In genomic region chr9:93575706-93576295, GRCh38 we compare ENCODE assay signal across 8 cellular contexts. TPM values are rescaled to one million over a fixed set of nuclear protein-coding genes. Genes with fewer than 3 reads are reported as not detected.
A peak's percentile ranks its signal among the peaks of the same experiment; 100 is the strongest.
DNase-seq lines count a peak whose midpoint lies in the region; ATAC-seq, FAIRE-seq and TF ChIP-seq lines count a peak whose summit lies in the region.

No MANE protein-coding gene starts in this region.

- no peak for FAIRE-seq in HepG2 (lab: Jason Lieb, UNC)

- TF ChIP-seq EP300 in HepG2 (IDR thresholded peaks at IDR 0.05; ENCODE audit: low read depth in 2 of 2, low read length in 2 of 2) (no peak), HepG2 (CRISPR knock-in tag; IDR thresholded peaks at IDR 0.05; ENCODE audit: borderline replicate concordance) (no peak)

- H2AFZ ChIP-seq in Karpas-422 (ENCODE audit: low read length) (peak overlapping the region; percentile 60), HepG2 (ENCODE audit: low read length) (peak overlapping the region; percentile 54)

- TF ChIP-seq CTCF in AG04449 (IDR thresholded peaks at IDR 0.05; ENCODE audit: insufficient read depth, low read length, missing control alignments) (no peak), activated B cell treated with CpG ODN at 0.5 μM for 24 hours (IDR thresholded peaks at IDR 0.05) (no peak), HepG2 (CRISPR knock-in tag; IDR thresholded peaks at IDR 0.05) (no peak)

- WGBS in HepG2 (ENCODE audit: low lambda C conversion rate): under 1% methylated on average over 35 of the region's 35 CpGs

- H3K27ac Mint-ChIP-seq in activated B cell treated with CpG ODN at 0.5 μM for 24 hours: peak overlapping the region; percentile 89
- peak overlapping the region; percentile 99 for H3K27ac Mint-ChIP-seq in dendritic cell treated with granulocyte-macrophage colony-stimulating factor and Interleukin-4, amounts not matched to agents 40 ng/mL and 50 ng/mL, for 4 days

- peak overlapping the region; percentile 95 for H3K9ac ChIP-seq in Karpas-422 (ENCODE audit: low read length)
- H3K9ac ChIP-seq in HepG2 (ENCODE audit: insufficient read depth, low read depth, low read length): peak overlapping the region; percentile 89

- in situ Hi-C loops in HepG2 (cut with HindIII; ENCODE audit: extremely low pct_ligation_motif_present, low pct_unique_long_range_greater_than_20kb): no loop called here

- H3K4me2 ChIP-seq in Karpas-422 (ENCODE audit: low read depth, low read length, poor library complexity, severe bottlenecking) (peak overlapping the region; percentile 97), HepG2 (ENCODE audit: low read depth, low read length) (peak overlapping the region; percentile 86)

- POLR2A ChIA-PET in AG04449 (lab: Yijun Ruan, JAX): interaction anchor here (1.1 kb wide), 1 partner anchor 9 kb away, joined by 14 read pairs; no protein-coding TSS in a partner anchor
- POLR2A ChIA-PET in activated B cell treated with CpG ODN at 0.5 μM for 24 hours (lab: Charles Lee): interaction anchor here (2.3 kb wide), 1 partner anchor 9 kb away, joined by 38 read pairs; no protein-coding TSS in a partner anchor
- POLR2A ChIA-PET in HepG2 (lab: Yijun Ruan, JAX): interaction anchor here (1.5 kb wide), 1 partner anchor 9 kb away, joined by 11 read pairs; no protein-coding TSS in a partner anchor

- peak; percentile 38 for ATAC-seq in activated B cell treated with CpG ODN at 0.5 μM for 24 hours (ENCODE audit: low read depth)
- peak; percentile 22 for ATAC-seq in HepG2

- no peak for TF ChIP-seq RAD21 in HepG2 (CRISPR knock-in tag; IDR thresholded peaks at IDR 0.05)

- no peaks in the 10 kb centered on the region for H3K36me3 Mint-ChIP-seq in activated B cell treated with CpG ODN at 0.5 μM for 24 hours (ENCODE audit: low read depth)
- peaks cover 24% of the 10 kb centered on the region for H3K36me3 Mint-ChIP-seq in dendritic cell treated with granulocyte-macrophage colony-stimulating factor and Interleukin-4, amounts not matched to agents 40 ng/mL and 50 ng/mL, for 4 days (ENCODE audit: low read depth)

- peak; percentile 66 for TF ChIP-seq POLR2A in GM19099 (IDR thresholded peaks at IDR 0.05; ENCODE audit: extremely low read depth, insufficient read length, low read depth)
- TF ChIP-seq POLR2A in HepG2 (IDR thresholded peaks at IDR 0.05; ENCODE audit: insufficient read depth in 1 of 2, low read depth in 2 of 2, low read length in 2 of 2): no peak; a peak in 1 of 4 replicates

- CTCF ChIA-PET in AG04449 (lab: Yijun Ruan, JAX) (interaction anchor here (0.6 to 2.5 kb wide), 2 partner anchors 9 to 11 kb away, joined by 3 to 29 read pairs; no protein-coding TSS in a partner anchor), activated B cell treated with CpG ODN at 0.5 μM for 24 hours (lab: Charles Lee) (interaction anchor here (0.6 kb wide), 1 partner anchor 10 kb away, joined by 3 read pairs; no protein-coding TSS in a partner anchor), HepG2 (lab: Yijun Ruan, JAX; ENCODE audit: low intra/inter-chr PET ratio, low total read pairs) (no interaction called here)

- peaks cover 30% of the 10 kb centered on the region for H3K4me1 Mint-ChIP-seq in activated B cell treated with CpG ODN at 0.5 μM for 24 hours
- H3K4me1 Mint-ChIP-seq in dendritic cell treated with granulocyte-macrophage colony-stimulating factor and Interleukin-4, amounts not matched to agents 40 ng/mL and 50 ng/mL, for 4 days (ENCODE audit: low read depth): peaks cover 72% of the 10 kb centered on the region

- H3K36me3 ChIP-seq in Karpas-422 (ENCODE audit: insufficient read depth, low read length) (peaks cover 4% of the 10 kb centered on the region; the same call in 1 of the 2 replicates), HepG2 (replicated peaks in 1 of 2; ENCODE audit: control insufficient read depth in 1 of 2, insufficient read depth in 2 of 2, low read length in 2 of 2) (no peaks in the 10 kb centered on the region)

- intact Hi-C loops in activated B cell treated with CpG ODN at 0.5 μM for 24 hours (cut with micrococcal nuclease): loop anchor here (1.0 to 10.0 kb wide), 3 partner anchors 10 to 1861 kb away; no protein-coding TSS in a partner anchor
- intact Hi-C loops in dendritic cell treated with granulocyte-macrophage colony-stimulating factor and Interleukin-4, amounts not matched to agents 40 ng/mL and 50 ng/mL, for 4 days (cut with micrococcal nuclease): loop anchor here (1.0 kb wide), 1 partner anchor 8 kb away; no protein-coding TSS in a partner anchor
- intact Hi-C loops in HepG2 (cut with micrococcal nuclease; ENCODE audit: unreplicated experiment): no loop called here

- H3K79me2 ChIP-seq in Karpas-422 (ENCODE audit: low read length) (peaks cover 48% of the 10 kb centered on the region), HepG2 (ENCODE audit: insufficient read depth, low read length) (peaks cover 16% of the 10 kb centered on the region)

- H3K27me3 ChIP-seq in Karpas-422 (ENCODE audit: low read length) (no peaks in the 10 kb centered on the region), HepG2 (ENCODE audit: control insufficient read depth in 1 of 2, insufficient read depth in 2 of 2, low read length in 2 of 2) (no peaks in the 10 kb centered on the region; a peak in 1 of 5 replicates)

- H3K9me3 Mint-ChIP-seq in activated B cell treated with CpG ODN at 0.5 μM for 24 hours: no peaks in the 10 kb centered on the region
- H3K9me3 Mint-ChIP-seq in dendritic cell treated with granulocyte-macrophage colony-stimulating factor and Interleukin-4, amounts not matched to agents 40 ng/mL and 50 ng/mL, for 4 days: peaks cover 8% of the 10 kb centered on the region

- no peaks in the 10 kb centered on the region for H3K27me3 Mint-ChIP-seq in activated B cell treated with CpG ODN at 0.5 μM for 24 hours
- H3K27me3 Mint-ChIP-seq in dendritic cell treated with granulocyte-macrophage colony-stimulating factor and Interleukin-4, amounts not matched to agents 40 ng/mL and 50 ng/mL, for 4 days: no peaks in the 10 kb centered on the region

- no TSS peak for BruUV-seq in HepG2 (replicated peaks; lab: Mats Ljungman, UMichigan)

- DNase-seq in AG04449 (ENCODE audit: low read depth, low spot score) (no peak), Karpas-422 (peak; percentile 91), activated B cell treated with CpG ODN at 0.5 μM for 24 hours (no peak), HepG2 (ENCODE audit: low spot score) (no peak), NCI-H2107 treated with DMSO at 0.1 percent for 48 hours (lab: John Stamatoyannopoulos, UW; ENCODE audit: unreplicated experiment) (no peak)
- peak; percentile 42 for DNase-seq in stimulated activated CD8-positive, alpha-beta memory T cell treated with anti-CD3 and anti-CD28 coated beads, Interleukin-12 subunit alpha, Interleukin-12 subunit beta, amount 100 ng/mL, for 4 hours (ENCODE audit: low read depth)

- H3K9me2 ChIP-seq in Karpas-422 (replicated peaks; ENCODE audit: insufficient read depth, low read length): no peaks in the 10 kb centered on the region

- no peaks in the 10 kb centered on the region for H4K20me1 ChIP-seq in Karpas-422 (ENCODE audit: insufficient read depth, low read depth, low read length)
- peaks cover 13% of the 10 kb centered on the region for H4K20me1 ChIP-seq in HepG2 (ENCODE audit: insufficient read depth, low read length)

- peak overlapping the region; percentile 89 for H3K4me3 Mint-ChIP-seq in activated B cell treated with CpG ODN at 0.5 μM for 24 hours
- H3K4me3 Mint-ChIP-seq in dendritic cell treated with granulocyte-macrophage colony-stimulating factor and Interleukin-4, amounts not matched to agents 40 ng/mL and 50 ng/mL, for 4 days: peak overlapping the region; percentile 98

- H3K27ac ChIP-seq in Karpas-422 (ENCODE audit: low read length) (peak overlapping the region; percentile 69), HepG2 (ENCODE audit: extremely low read length, insufficient read depth, low read length) (peak overlapping the region; percentile 58)

- H3K4me1 ChIP-seq in Karpas-422 (ENCODE audit: low read length) (peaks cover 30% of the 10 kb centered on the region), HepG2 (ENCODE audit: insufficient read depth, low read length) (peaks cover 42% of the 10 kb centered on the region)

- H3K4me3 ChIP-seq in AG04449 (ENCODE audit: low read depth, low read length) (peak overlapping the region; percentile 70), Karpas-422 (ENCODE audit: low read length) (peak overlapping the region; percentile 97), HepG2 (replicated peaks in 1 of 3; ENCODE audit: insufficient read depth in 1 of 3, low read depth in 2 of 3, low read length in 3 of 3) (peak overlapping the region; percentile 82 to 94 (median 83))

- H3K9me3 ChIP-seq in Karpas-422 (ENCODE audit: low read length) (0 out of 2 replicates have a peak, but pooled peaks cover 4% of the 10 kb centered on the region), HepG2 (ENCODE audit: low read length) (peaks cover 7% of the 10 kb centered on the region; the same call in 1 of the 2 replicates)

TF ChIP-seq in HepG2, 621 proteins besides CTCF, POLR2A, EP300 and RAD21 (continues in another document):
- TF ChIP-seq ZNF510 (CRISPR knock-in tag; IDR thresholded peaks at IDR 0.05; ENCODE audit: low read depth): no peak
- TF ChIP-seq ZNF432 (CRISPR knock-in tag; IDR thresholded peaks at IDR 0.05; ENCODE audit: borderline replicate concordance): no peak

RNA-seq across cellular contexts. Expression of gene PHF2, which starts 0.6 kb away (rescaled TPM):
- 16.1 and 19.8 TPM in 2 replicates for total RNA-seq in Karpas-422 (2014; rRNA removed; shearing (Covaris generic); ENCODE audit: low replicate concordance)
- total RNA-seq in activated B cell treated with CpG ODN at 0.5 μM for 24 hours (18.2 and 19.3 TPM in 2 replicates), HepG2 (2016; rRNA removed; fragmentation: Illumina TruSeq; extraction: Trizol) (9.1 and 9.3 TPM in 2 replicates)
- total RNA-seq in HepG2 (2016; cell fraction: cytosol; rRNA removed; fragmentation: Illumina TruSeq; extraction: Trizol; ENCODE audit: low read depth): 0.81 and 1.1 TPM in 2 replicates
- total RNA-seq in HepG2 (2016; cell fraction: insoluble cytoplasmic fraction; rRNA removed; fragmentation: Illumina TruSeq; extraction: Trizol): 7.2 and 9.5 TPM in 2 replicates
- 4.9 and 5.3 TPM in 2 replicates for total RNA-seq in HepG2 (2016; cell fraction: membrane; rRNA removed; fragmentation: Illumina TruSeq; extraction: Trizol)
- total RNA-seq in HepG2 (2016; cell fraction: nucleus; rRNA removed; fragmentation: Illumina TruSeq; extraction: Trizol): 8.3 and 9.2 TPM in 2 replicates
- polyA plus RNA-seq in HepG2 (2011; rRNA removed): 6.6 and 7.0 TPM in 2 replicates
- 4.2 and 4.7 TPM in 2 replicates for polyA plus RNA-seq in HepG2 (2011; cell fraction: cytosol; rRNA removed)
- polyA plus RNA-seq in HepG2 (2011; cell fraction: nucleus; rRNA removed): 10.7 and 12.3 TPM in 2 replicates
- 6.9 and 7.1 TPM in 2 replicates for polyA plus RNA-seq in HepG2 (2012)
- 0.63 TPM in 2 replicates for polyA plus RNA-seq in HepG2 (2016; cell fraction: cytosol; fragmentation: Illumina TruSeq; extraction: Trizol; ENCODE audit: low read depth)
- 9.5 and 12.0 TPM in 2 replicates for polyA plus RNA-seq in HepG2 (2016; cell fraction: insoluble cytoplasmic fraction; fragmentation: Illumina TruSeq; extraction: Trizol; ENCODE audit: low read depth)
- 3.9 and 4.0 TPM in 2 replicates for polyA plus RNA-seq in HepG2 (2016; cell fraction: membrane; fragmentation: Illumina TruSeq; extraction: Trizol; ENCODE audit: low read depth)
- polyA plus RNA-seq in HepG2 (2016; cell fraction: nucleus; fragmentation: Illumina TruSeq; extraction: Trizol; ENCODE audit: insufficient read depth, low read depth): 23.0 and 24.9 TPM in 2 replicates
- 4.6 and 6.3 TPM in 2 replicates for polyA minus RNA-seq in HepG2 (2011; rRNA and poly(A)+ RNA removed; ENCODE audit: low replicate concordance)
- polyA minus RNA-seq in HepG2 (2011; cell fraction: cytosol; rRNA and poly(A)+ RNA removed): 4.8 and 5.0 TPM in 2 replicates
- 4.2 and 5.1 TPM in 2 replicates for polyA minus RNA-seq in HepG2 (2011; cell fraction: nucleus; rRNA and poly(A)+ RNA removed)

Comparison
In these comparisons a context has a peak if more than half of its experiments do, and no peak if none do; other contexts are left out.
1. DNase-seq: peak in Karpas-422 (single experiment) and stimulated activated CD8-positive, alpha-beta memory T cell treated with anti-CD3 and anti-CD28 coated beads, Interleukin-12 subunit alpha, Interleukin-12 subunit beta, amount 100 ng/mL, for 4 hours (single experiment); none in AG04449 (single experiment), activated B cell treated with CpG ODN at 0.5 μM for 24 hours (single experiment), HepG2 (single experiment) and NCI-H2107 treated with DMSO at 0.1 percent for 48 hours (single experiment).
2. Peak in every context shown above with its lines, with median percentiles within 50 percentile points of each other: H3K4me3 ChIP-seq.